In genomic region chr5:135535420-135535819, GRCh38 we compare ENCODE assay signal across 15 cellular contexts. TPM values are rescaled to one million over a fixed set of nuclear protein-coding genes. Genes with fewer than 3 reads are reported as not detected.
DNase-seq lines count a peak whose midpoint lies in the region; ATAC-seq and TF ChIP-seq lines count a peak whose summit lies in the region.
"Had no signal": no experiment of that assay in that cellular context is flagged by ENCODE, and none has a peak within 500 bp of the region (broad histone marks: within the 10 kb centered on the region; RNA-seq: fewer than 3 reads in every experiment).

No MANE protein-coding gene starts in this region.

- no peak overlapping the region for H2BK5ac ChIP-seq in H9 (ENCODE audit: insufficient read length, low read length)

- peaks cover 13% of the 10 kb centered on the region for H3K23me2 ChIP-seq in H9 (ENCODE audit: insufficient read length, low read depth, low read length, poor library complexity, severe bottlenecking)

- no peak for ATAC-seq in T-helper 17 cell
- no peak for ATAC-seq in naive thymus-derived CD8-positive, alpha-beta T cell
- ATAC-seq: GM12878; stimulated activated naive B cell treated with anti-CD40 and anti-IgM and Interleukin-4, amounts not matched to agents 10 μg/mL and 1 μg/mL and 100 μg/mL, for 72 hours had no signal

- peak overlapping the region; percentile 43; the same call in 1 of the 2 replicates for H3K14ac ChIP-seq in H9 (ENCODE audit: insufficient read depth, low read length)

- H3K4me3 Mint-ChIP-seq in H9 = peak overlapping the region in 1 of 2 experiments; percentile 61; a peak in 3 of 5 replicates
- H3K4me3 Mint-ChIP-seq in T-helper 17 cell = peak overlapping the region; percentile 31
- H3K4me3 Mint-ChIP-seq in naive thymus-derived CD8-positive, alpha-beta T cell = peak overlapping the region in 1 of 10 donors; percentile 30

- H4K8ac ChIP-seq in H9 (replicated peaks; ENCODE audit: insufficient read length, low read depth, low read length) = no peak overlapping the region

- peaks cover 2% of the 10 kb centered on the region; the same call in 1 of the 2 replicates for H3K4me1 ChIP-seq in H9 (ENCODE audit: insufficient read depth, low read length)
- no peaks in the 10 kb centered on the region for H3K4me1 ChIP-seq in hepatocyte (ENCODE audit: insufficient read depth)
- peaks cover 24% of the 10 kb centered on the region for H3K4me1 ChIP-seq in smooth muscle cell (ENCODE audit: low read depth)

- H3K27me3 ChIP-seq in H9 (ENCODE audit: insufficient read depth, low read length) (peaks cover 93% of the 10 kb centered on the region), hepatocyte (peaks cover 100% of the 10 kb centered on the region), smooth muscle cell (ENCODE audit: low read depth) (peaks cover 100% of the 10 kb centered on the region)
- H3K27me3 ChIP-seq: vagina had no signal

- H3K36me3 Mint-ChIP-seq in H9 (ENCODE audit: insufficient read depth in 1 of 3, low read depth in 3 of 3) (peaks cover 0 to 1% (median 0%) of the 10 kb centered on the region in 3 experiments; a peak in 3 of 7 replicates), T-helper 17 cell (ENCODE audit: low read depth) (peaks cover 5% of the 10 kb centered on the region)
- H3K36me3 Mint-ChIP-seq in naive thymus-derived CD8-positive, alpha-beta T cell = no peaks in the 10 kb centered on the region
- H3K36me3 Mint-ChIP-seq: stimulated activated naive B cell treated with anti-CD40 and anti-IgM and Interleukin-4, amounts not matched to agents 10 μg/mL and 1 μg/mL and 100 μg/mL, for 72 hours had no signal

- H2BK12ac ChIP-seq in H9 (ENCODE audit: insufficient read length, low read depth, low read length) = no peak overlapping the region

- H3K4me2 ChIP-seq in H9 (ENCODE audit: insufficient read depth, insufficient read length, low read length) (peak overlapping the region; percentile 61), hepatocyte (peak overlapping the region; percentile 76), smooth muscle cell (peak overlapping the region; percentile 83)
- H3K4me2 ChIP-seq: SK-N-SH had no signal

- no peaks in the 10 kb centered on the region for H3K79me1 ChIP-seq in H9 (ENCODE audit: insufficient read depth, low read depth, low read length, poor library complexity, severe bottlenecking)

- DNase-seq in H9 (peak; percentile 65), T-helper 17 cell (no peak), hepatocyte (ENCODE audit: low spot score) (no peak), smooth muscle cell (lab: John Stamatoyannopoulos, UW; ENCODE audit: unreplicated experiment) (no peak)
- DNase-seq in activated CD4-positive, alpha-beta T cell treated with anti-CD3 and anti-CD28 coated beads for 48 hours = no peak
- DNase-seq in naive thymus-derived CD8-positive, alpha-beta T cell = no peak
- DNase-seq in stimulated activated CD8-positive, alpha-beta memory T cell treated with anti-CD3 and anti-CD28 coated beads, Interleukin-4, amount 100 ng/mL, for 48 hours = no peak
- DNase-seq: activated effector memory CD4-positive, alpha-beta T cell treated with anti-CD3 and anti-CD28 coated beads, Interleukin-2, amount 50 U/mL, for 16 hours; KBM-7; occipital lobe; stimulated activated naive B cell treated with anti-CD40 and anti-IgM and Interleukin-4, amounts not matched to agents 10 μg/mL and 1 μg/mL and 100 μg/mL, for 72 hours had no signal

- H2AFZ ChIP-seq in H9 (ENCODE audit: low read length) (no peak overlapping the region), hepatocyte (peak overlapping the region; percentile 56), smooth muscle cell (ENCODE audit: low read depth) (no peak overlapping the region)

- H3K27me3 Mint-ChIP-seq in H9 (ENCODE audit: low read depth) (peaks cover 100% of the 10 kb centered on the region), T-helper 17 cell (peaks cover 98% of the 10 kb centered on the region)
- H3K27me3 Mint-ChIP-seq in naive thymus-derived CD8-positive, alpha-beta T cell = peaks cover 44 to 95% (median 78%) of the 10 kb centered on the region in 5 donors

- no CpG with 5 or more reads among the region's 44 CpGs for WGBS in H9 (ENCODE audit: extremely low coverage, insufficient read length, low lambda C conversion rate)
- 4% methylated on average over 32 of the region's 44 CpGs for WGBS in hepatocyte (ENCODE audit: low lambda C conversion rate, missing lambda C conversion rate)
- WGBS in smooth muscle cell (ENCODE audit: low lambda C conversion rate) = 5% methylated on average over 44 of the region's 44 CpGs

- H3K9me2 ChIP-seq in hepatocyte (replicated peaks; ENCODE audit: insufficient read depth) = no peaks in the 10 kb centered on the region
- H3K9me2 ChIP-seq: SK-N-SH had no signal

- no peak overlapping the region for H3T11ph ChIP-seq in H9 (ENCODE audit: low read length)

- H3K36me3 ChIP-seq in hepatocyte (replicated peaks; ENCODE audit: insufficient read depth, low read depth) = no peaks in the 10 kb centered on the region
- no peaks in the 10 kb centered on the region for H3K36me3 ChIP-seq in smooth muscle cell (ENCODE audit: low read depth)
- H3K36me3 ChIP-seq: vagina had no signal

- no peak overlapping the region for H3K23ac ChIP-seq in H9 (ENCODE audit: insufficient read length, low read depth, low read length)

- H2BK15ac ChIP-seq in H9 (ENCODE audit: low read depth, low read length) = no peak overlapping the region

- H3K79me2 ChIP-seq in H9 (ENCODE audit: insufficient read depth, low read length) (no peaks in the 10 kb centered on the region), hepatocyte (no peaks in the 10 kb centered on the region), smooth muscle cell (ENCODE audit: low read depth) (no peaks in the 10 kb centered on the region)

- H3K56ac ChIP-seq in H9 (ENCODE audit: insufficient read length, low read depth, low read length) = no peak overlapping the region

- POLR2A ChIA-PET in naive thymus-derived CD8-positive, alpha-beta T cell (lab: Charles Lee) = no interaction called here

- no peak overlapping the region for H3K27ac Mint-ChIP-seq in H9
- no peak overlapping the region for H3K27ac Mint-ChIP-seq in T-helper 17 cell
- no peak overlapping the region for H3K27ac Mint-ChIP-seq in naive thymus-derived CD8-positive, alpha-beta T cell

- no peak overlapping the region for H3K4ac ChIP-seq in H9 (ENCODE audit: low read depth, low read length)

- no peak overlapping the region for H2AK5ac ChIP-seq in H9 (ENCODE audit: insufficient read length, low read length)

- peaks cover 11 to 27% of the 10 kb centered on the region in 2 experiments for H3K4me1 Mint-ChIP-seq in H9
- H3K4me1 Mint-ChIP-seq in T-helper 17 cell = peaks cover 9% of the 10 kb centered on the region
- H3K4me1 Mint-ChIP-seq in naive thymus-derived CD8-positive, alpha-beta T cell = peaks cover 0 to 10% (median 8%) of the 10 kb centered on the region in 4 donors

- no peak overlapping the region for H2BK20ac ChIP-seq in H9 (ENCODE audit: low read depth, low read length, poor library complexity, severe bottlenecking)

- H4K5ac ChIP-seq in H9 (ENCODE audit: insufficient read length, low read depth, low read length) = no peak overlapping the region

- no peaks in the 10 kb centered on the region for H3F3A ChIP-seq in smooth muscle cell (ENCODE audit: low read depth)

- H4K91ac ChIP-seq in H9 (ENCODE audit: insufficient read length, low read depth, low read length) = no peak overlapping the region

- no peaks in the 10 kb centered on the region for H4K20me1 ChIP-seq in H9 (ENCODE audit: control insufficient read depth, insufficient read depth, insufficient read length)
- H4K20me1 ChIP-seq in hepatocyte (ENCODE audit: insufficient read depth, poor library complexity, severe bottlenecking) = no peaks in the 10 kb centered on the region
- H4K20me1 ChIP-seq in smooth muscle cell (ENCODE audit: low read depth) = no peaks in the 10 kb centered on the region

- H3K27ac ChIP-seq in H9 (ENCODE audit: insufficient read length, low read depth, low read length) (no peak overlapping the region), hepatocyte (no peak overlapping the region), smooth muscle cell (ENCODE audit: low read depth) (no peak overlapping the region)
- H3K27ac ChIP-seq: vagina had no signal

- H2BK120ac ChIP-seq in H9 (ENCODE audit: low read depth, low read length, poor library complexity, severe bottlenecking) = no peak overlapping the region

- H3K18ac ChIP-seq in H9 (ENCODE audit: insufficient read length, low read depth, low read length) = no peak overlapping the region

- H3K4me3 ChIP-seq in hepatocyte (no peak overlapping the region), smooth muscle cell (peak overlapping the region; percentile 31)
- H3K4me3 ChIP-seq: GM12878 had no signal

- TF ChIP-seq CTCF in H9 (conservative IDR thresholded peaks at IDR 0.05) (no peak), hepatocyte (IDR thresholded peaks at IDR 0.05; ENCODE audit: poor library complexity) (no peak), smooth muscle cell (IDR thresholded peaks at IDR 0.05; ENCODE audit: borderline replicate concordance, insufficient read depth, poor library complexity, severe bottlenecking) (no peak)

- peaks cover 7% of the 10 kb centered on the region for H3K9me3 ChIP-seq in H9 (ENCODE audit: control insufficient read depth, low read depth, low read length)
- no peaks in the 10 kb centered on the region for H3K9me3 ChIP-seq in T-helper 17 cell (ENCODE audit: control insufficient read depth, low read length, poor library complexity, severe bottlenecking)
- H3K9me3 ChIP-seq in hepatocyte (ENCODE audit: low read depth) = no peaks in the 10 kb centered on the region
- no peaks in the 10 kb centered on the region for H3K9me3 ChIP-seq in smooth muscle cell (replicated peaks; ENCODE audit: low read depth)
- H3K9me3 ChIP-seq: SK-N-SH, vagina had no signal

- H3K9me3 Mint-ChIP-seq in H9 = peaks cover 16 to 19% of the 10 kb centered on the region in 2 experiments
- peaks cover 0 to 4% (median 0%) of the 10 kb centered on the region in 9 donors for H3K9me3 Mint-ChIP-seq in naive thymus-derived CD8-positive, alpha-beta T cell
- H3K9me3 Mint-ChIP-seq: stimulated activated naive B cell treated with anti-CD40 and anti-IgM and Interleukin-4, amounts not matched to agents 10 μg/mL and 1 μg/mL and 100 μg/mL, for 72 hours had no signal

- no peak overlapping the region for H3K9ac ChIP-seq in H9 (ENCODE audit: extremely low read depth, insufficient read length, low read length)
- H3K9ac ChIP-seq in smooth muscle cell (ENCODE audit: low read depth) = no peak overlapping the region
- H3K9ac ChIP-seq: SK-N-SH had no signal

RNA-seq across cellular contexts. Expression of gene NEUROG1, which starts 0.3 kb away (rescaled TPM):
- total RNA-seq in H9 (2021) (not detected in 2 replicates), T-helper 17 cell (not detected), hepatocyte (not detected in 2 replicates), smooth muscle cell (not detected in 2 replicates)
- polyA plus RNA-seq in hepatocyte (not detected in 2 replicates), smooth muscle cell (not detected in 2 replicates)
- not detected for total RNA-seq in naive thymus-derived CD8-positive, alpha-beta T cell
- not detected for polyA plus RNA-seq in naive thymus-derived CD8-positive, alpha-beta T cell
- total RNA-seq: fibroblast of villous mesenchyme, GM12878, vagina had no signal
- polyA plus RNA-seq: GM12878, SK-N-SH had no signal

RNA-seq across cellular contexts. Expression of gene CXCL14, which starts 43.4 kb away (rescaled TPM):
- 1.1 TPM in 2 replicates for total RNA-seq in H9 (2021)
- total RNA-seq in T-helper 17 cell = not detected
- total RNA-seq in hepatocyte = 52.5 and 56.1 TPM in 2 replicates
- 62.8 and 88.8 TPM in 2 replicates for polyA plus RNA-seq in hepatocyte
- 589 and 667 TPM in 2 replicates for total RNA-seq in smooth muscle cell
- polyA plus RNA-seq in smooth muscle cell = 1,209 and 1,397 TPM in 2 replicates
- total RNA-seq in naive thymus-derived CD8-positive, alpha-beta T cell = not detected
- polyA plus RNA-seq in naive thymus-derived CD8-positive, alpha-beta T cell = not detected
- total RNA-seq: fibroblast of villous mesenchyme, GM12878 had no signal

Comparison
In these comparisons a context has a peak if more than half of its experiments do, and no peak if none do; other contexts are left out.
1. RNA of gene CXCL14, which starts 43.4 kb away (total RNA-seq): 589 to 667 TPM in smooth muscle cell and 52.5 to 56.1 TPM in hepatocyte; 1.1 TPM in H9, not detected in T-helper 17 cell and not detected in naive thymus-derived CD8-positive, alpha-beta T cell; every median in the first group is over 10 times any median in the second.
2. Peak in every context shown above with its lines, with median percentiles within 50 percentile points of each other: H3K4me2 ChIP-seq.